22 cellular contexts compared by ENCODE assay signal in genomic region chr7:126940723-126941307, GRCh38.
"Had no signal": no experiment of that assay in that cellular context is flagged by ENCODE, and none has a peak within 500 bp of the region (broad histone marks: within the 10 kb centered on the region; RNA-seq: fewer than 3 reads in every experiment).

No MANE protein-coding gene starts in this region.

- H3K27ac Mint-ChIP-seq: activated CD4-positive, alpha-beta T cell treated with anti-CD3 and anti-CD28 coated beads, Interleukin-2, amount 10 ng/mL, durations not matched to agents 7 days and 5 days; activated T-helper 2 cell treated with anti-CD3 and anti-CD28 coated beads, Interferon-gamma antibody, Interleukin-2, Interleukin-4, amounts not matched to agents 10 μg/mL and 5 μg/mL and 100 μg/mL, durations not matched to agents 14 hours and 24 hours and 36 hours; naive thymus-derived CD8-positive, alpha-beta T cell; stimulated activated memory B cell treated with anti-CD40 and anti-IgM and Interleukin-4, amounts not matched to agents 10 μg/mL and 1 μg/mL and 100 μg/mL, for 72 hours had no signal

- H3K27me3 Mint-ChIP-seq: activated CD4-positive, alpha-beta T cell treated with anti-CD3 and anti-CD28 coated beads, Interleukin-2, amount 10 ng/mL, durations not matched to agents 7 days and 5 days; stimulated activated memory B cell treated with anti-CD40 and anti-IgM and Interleukin-4, amounts not matched to agents 10 μg/mL and 1 μg/mL and 100 μg/mL, for 72 hours had no signal

- H3K27ac ChIP-seq: adrenal gland, coronary artery, gastroesophageal sphincter, lower lobe of right lung, neutrophil, right atrium auricular region, tibial nerve, vagina had no signal

- DNase-seq: activated CD4-positive, alpha-beta T cell treated with anti-CD3 and anti-CD28 coated beads, Interleukin-2, amount 10 ng/mL, durations not matched to agents 7 days and 5 days; activated CD8-positive, alpha-beta memory T cell treated with anti-CD3 and anti-CD28 coated beads for 24 hours; activated naive CD4-positive, alpha-beta T cell treated with anti-CD3 and anti-CD28 coated beads, Interleukin-2, amount 50 U/mL, for 16 hours; activated T-cell treated with anti-CD3 and anti-CD28 coated beads for 4 hours; adrenal gland; central memory CD4-positive, alpha-beta T cell; effector CD4-positive, alpha-beta T cell; kidney; lower lobe of right lung; naive thymus-derived CD8-positive, alpha-beta T cell; posterior cingulate gyrus; small intestine; T-helper 9 cell had no signal

- H3K4me1 ChIP-seq: adrenal gland, gastroesophageal sphincter, lower lobe of right lung, right atrium auricular region, tibial nerve, vagina had no signal

- H3K9me3 ChIP-seq: adrenal gland, gastroesophageal sphincter, lower lobe of right lung, neutrophil, right atrium auricular region, tibial nerve, vagina had no signal

- H3K9me3 Mint-ChIP-seq: activated CD4-positive, alpha-beta T cell treated with anti-CD3 and anti-CD28 coated beads, Interleukin-2, amount 10 ng/mL, durations not matched to agents 7 days and 5 days; activated T-helper 2 cell treated with anti-CD3 and anti-CD28 coated beads, Interferon-gamma antibody, Interleukin-2, Interleukin-4, amounts not matched to agents 10 μg/mL and 5 μg/mL and 100 μg/mL, durations not matched to agents 14 hours and 24 hours and 36 hours; naive thymus-derived CD8-positive, alpha-beta T cell; stimulated activated memory B cell treated with anti-CD40 and anti-IgM and Interleukin-4, amounts not matched to agents 10 μg/mL and 1 μg/mL and 100 μg/mL, for 72 hours had no signal

- H3K27me3 ChIP-seq: adrenal gland, gastroesophageal sphincter, neutrophil, right atrium auricular region, tibial nerve, vagina had no signal

- H3K36me3 Mint-ChIP-seq: naive thymus-derived CD8-positive, alpha-beta T cell; stimulated activated memory B cell treated with anti-CD40 and anti-IgM and Interleukin-4, amounts not matched to agents 10 μg/mL and 1 μg/mL and 100 μg/mL, for 72 hours had no signal

- H3K4me1 Mint-ChIP-seq: activated CD4-positive, alpha-beta T cell treated with anti-CD3 and anti-CD28 coated beads, Interleukin-2, amount 10 ng/mL, durations not matched to agents 7 days and 5 days; naive thymus-derived CD8-positive, alpha-beta T cell; stimulated activated memory B cell treated with anti-CD40 and anti-IgM and Interleukin-4, amounts not matched to agents 10 μg/mL and 1 μg/mL and 100 μg/mL, for 72 hours had no signal

- ATAC-seq: gastroesophageal sphincter; lower lobe of right lung; naive thymus-derived CD8-positive, alpha-beta T cell; stimulated activated memory B cell treated with anti-CD40 and anti-IgM and Interleukin-4, amounts not matched to agents 10 μg/mL and 1 μg/mL and 100 μg/mL, for 72 hours had no signal

- H3K4me3 ChIP-seq: adrenal gland, coronary artery, gastroesophageal sphincter, lower lobe of right lung, right atrium auricular region, tibial nerve, vagina had no signal

- H3K36me3 ChIP-seq: adrenal gland, gastroesophageal sphincter, lower lobe of right lung, neutrophil, right atrium auricular region, tibial nerve, vagina had no signal

- FAIRE-seq: endothelial cell of umbilical vein, kidney, small intestine had no signal

- H3K4me3 Mint-ChIP-seq: activated CD4-positive, alpha-beta T cell treated with anti-CD3 and anti-CD28 coated beads, Interleukin-2, amount 10 ng/mL, durations not matched to agents 7 days and 5 days; naive thymus-derived CD8-positive, alpha-beta T cell; stimulated activated memory B cell treated with anti-CD40 and anti-IgM and Interleukin-4, amounts not matched to agents 10 μg/mL and 1 μg/mL and 100 μg/mL, for 72 hours had no signal
